26 cellular contexts compared by ENCODE assay signal in the genomic region with DNA sequence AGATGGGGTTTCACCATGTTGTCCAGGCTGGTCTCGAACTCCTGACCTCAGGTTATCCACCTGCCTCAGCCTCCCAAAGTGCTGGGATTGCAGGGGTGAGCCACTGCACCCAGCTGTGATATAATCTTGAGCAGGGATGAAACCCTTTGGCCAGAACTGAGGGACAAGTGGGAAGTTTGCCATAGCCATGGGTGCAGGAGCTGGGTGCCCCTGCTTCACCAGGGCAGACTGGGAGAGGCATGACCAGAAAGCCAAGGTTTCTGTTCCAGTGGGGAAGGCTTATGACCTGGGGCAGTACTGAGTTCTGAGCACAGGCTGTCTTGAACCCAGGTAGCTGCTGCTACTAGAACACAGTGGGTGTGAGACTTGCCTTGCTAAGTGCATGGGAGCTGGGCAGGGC.
"Had no signal": no experiment of that assay in that cellular context is flagged by ENCODE, and none has a peak within 500 bp of the region (broad histone marks: within the 10 kb centered on the region; RNA-seq: fewer than 3 reads in every experiment).

No MANE protein-coding gene starts in this region.

- H3K4me3 Mint-ChIP-seq: mesothelial cell of epicardium; naive B cell; natural killer cell; stimulated activated memory B cell treated with anti-CD40 and anti-IgM and Interleukin-4, amounts not matched to agents 10 μg/mL and 1 μg/mL and 100 μg/mL, for 72 hours; stimulated activated naive CD8-positive, alpha-beta T cell treated with anti-CD3 and anti-CD28 coated beads, Interleukin-15, amount 100 ng/mL, for 72 hours had no signal

- H3K9me3 Mint-ChIP-seq: natural killer cell had no signal

- H2AFZ ChIP-seq: hepatocyte had no signal

- H3K4me2 ChIP-seq: hepatocyte, smooth muscle cell had no signal

- DNase-seq: islet precursor cell; left ventricle myocardium inferior; mesendoderm; naive B cell; natural killer cell; occipital lobe; ovary; stimulated activated CD4-positive, alpha-beta T cell treated with anti-CD3 and anti-CD28 coated beads, Interleukin-1b, Interleukin-23, amount 100 ng/mL, for 48 hours; stimulated activated CD4-positive, alpha-beta T cell treated with anti-CD3 and anti-CD28 coated beads, Interleukin-2, amount 100 ng/mL, for 48 hours; stimulated activated CD4-positive, alpha-beta T cell treated with anti-CD3 and anti-CD28 coated beads, Interleukin-4, amount 100 ng/mL, for 4 hours; stimulated activated CD8-positive, alpha-beta memory T cell treated with anti-CD3 and anti-CD28 coated beads, Interleukin-4, amount 100 ng/mL, for 48 hours; stimulated activated naive CD4-positive, alpha-beta T cell treated with Interleukin-2 at 50 U/mL for 16 hours; stimulated activated naive CD8-positive, alpha-beta T cell treated with anti-CD3 and anti-CD28 coated beads, Interleukin-15, amount 100 ng/mL, for 72 hours; substantia nigra; upper lobe of left lung had no signal

- H3K4me1 Mint-ChIP-seq: mesothelial cell of epicardium; naive B cell; natural killer cell; stimulated activated memory B cell treated with anti-CD40 and anti-IgM and Interleukin-4, amounts not matched to agents 10 μg/mL and 1 μg/mL and 100 μg/mL, for 72 hours; stimulated activated naive CD8-positive, alpha-beta T cell treated with anti-CD3 and anti-CD28 coated beads, Interleukin-15, amount 100 ng/mL, for 72 hours had no signal

- H3K4me3 ChIP-seq: hepatocyte, left ventricle myocardium inferior, lung, ovary, right atrium auricular region, right lobe of liver, smooth muscle cell, tibial nerve, upper lobe of left lung, vagina had no signal

- H3K27ac ChIP-seq: hepatocyte, left ventricle myocardium inferior, neutrophil, ovary, right atrium auricular region, right lobe of liver, tibial nerve, upper lobe of left lung, vagina had no signal

- H3K9me3 ChIP-seq: neutrophil, ovary, right lobe of liver, upper lobe of left lung, vagina had no signal

- H3K79me2 ChIP-seq: hepatocyte had no signal

- H3K4me1 ChIP-seq: left ventricle myocardium inferior, right atrium auricular region, right lobe of liver, tibial nerve, upper lobe of left lung, vagina had no signal

- H3K27me3 ChIP-seq: hepatocyte, neutrophil, ovary, right atrium auricular region, right lobe of liver, tibial nerve, upper lobe of left lung, vagina had no signal

- H3K36me3 ChIP-seq: neutrophil, ovary, right atrium auricular region, right lobe of liver, tibial nerve, upper lobe of left lung, vagina had no signal

- H3K27ac Mint-ChIP-seq: mesothelial cell of epicardium; natural killer cell; progenitor cell of endocrine pancreas; stimulated activated memory B cell treated with anti-CD40 and anti-IgM and Interleukin-4, amounts not matched to agents 10 μg/mL and 1 μg/mL and 100 μg/mL, for 72 hours; stimulated activated naive CD8-positive, alpha-beta T cell treated with anti-CD3 and anti-CD28 coated beads, Interleukin-15, amount 100 ng/mL, for 72 hours had no signal

- H3K27me3 Mint-ChIP-seq: naive B cell; progenitor cell of endocrine pancreas; stimulated activated naive CD8-positive, alpha-beta T cell treated with anti-CD3 and anti-CD28 coated beads, Interleukin-15, amount 100 ng/mL, for 72 hours had no signal

- ATAC-seq: natural killer cell; stimulated activated memory B cell treated with anti-CD40 and anti-IgM and Interleukin-4, amounts not matched to agents 10 μg/mL and 1 μg/mL and 100 μg/mL, for 72 hours; stimulated activated naive CD8-positive, alpha-beta T cell treated with anti-CD3 and anti-CD28 coated beads, Interleukin-15, amount 100 ng/mL, for 72 hours had no signal
